Comparison of ENCODE assay signal across 1 cellular context in the genomic region with DNA sequence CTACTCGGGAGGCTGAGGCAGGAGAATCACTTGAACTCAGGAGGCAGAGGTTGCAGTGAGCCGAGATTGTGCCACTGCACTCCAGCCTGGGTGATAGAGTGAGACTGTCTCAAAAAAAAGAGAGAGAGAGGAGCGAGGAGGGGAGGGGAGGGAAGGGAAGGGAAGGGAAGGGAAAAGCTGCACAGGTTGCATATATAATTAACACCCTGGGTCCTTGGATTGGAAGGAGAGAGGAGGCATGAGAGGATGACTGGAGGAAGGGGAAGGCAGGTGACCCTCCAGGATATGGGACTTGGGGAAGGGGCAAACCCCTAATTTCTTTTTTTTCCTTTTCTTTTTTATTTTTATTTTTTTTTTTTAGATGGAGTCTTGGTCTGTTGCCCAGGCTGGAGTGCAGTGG.
A peak's percentile ranks its signal among the peaks of the same experiment; 100 is the strongest.
TF ChIP-seq lines count a peak whose summit lies in the region.

No MANE protein-coding gene starts in this region.

TF ChIP-seq in HepG2, 621 proteins besides CTCF, POLR2A, EP300 and RAD21:
- TF ChIP-seq PCBP1 (IDR thresholded peaks at IDR 0.05; ENCODE audit: borderline replicate concordance, low read depth, low read length) = peak; percentile 84; the same call in 1 of the 2 replicates
- peak; percentile 77 for TF ChIP-seq HNRNPK (IDR thresholded peaks at IDR 0.05; ENCODE audit: low read depth, low read length, poor library complexity, severe bottlenecking)
- TF ChIP-seq PCBP2 (optimal IDR thresholded peaks at IDR 0.05; ENCODE audit: low read depth, low read length, poor library complexity, severe bottlenecking) = peak; percentile 88
